In the genomic region with DNA sequence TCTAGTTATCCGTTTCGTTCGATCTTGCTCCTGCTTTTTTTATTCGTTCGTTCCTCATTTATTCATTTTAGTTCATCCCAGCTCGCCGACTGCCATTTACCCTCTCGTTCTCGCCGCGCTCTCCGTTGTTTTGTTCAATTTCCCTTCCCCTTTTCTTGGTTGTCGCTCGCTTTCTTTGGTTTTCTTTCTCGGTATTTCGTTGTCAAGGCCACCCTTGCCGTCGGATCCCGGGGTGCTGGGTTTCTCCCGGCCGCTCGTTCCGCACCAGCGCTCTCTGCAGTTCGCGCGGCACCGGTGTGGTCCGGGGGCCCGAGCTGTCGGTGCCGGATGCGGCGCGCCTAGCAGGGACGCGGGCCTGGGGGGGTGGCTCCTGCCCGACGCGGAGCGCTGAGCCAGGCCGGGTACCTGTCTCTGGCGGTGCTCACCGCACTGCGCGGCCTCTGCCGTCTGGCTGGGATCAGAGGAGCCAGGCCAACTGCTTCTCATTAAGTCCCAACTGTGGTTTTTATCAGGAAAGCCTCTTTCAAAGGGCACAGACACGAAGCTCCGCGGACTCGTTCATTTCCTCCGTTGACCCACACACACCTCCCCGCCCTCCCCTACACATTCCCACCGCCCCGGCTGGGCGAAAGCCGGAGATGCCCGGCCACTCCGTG, we compare ENCODE assay signal across 11 cellular contexts. TPM values are rescaled to one million over a fixed set of nuclear protein-coding genes. Genes with fewer than 3 reads are reported as not detected.
DNase-seq lines count a peak whose midpoint lies in the region; FAIRE-seq and TF ChIP-seq lines count a peak whose summit lies in the region.
"Had no signal": no experiment of that assay in that cellular context is flagged by ENCODE, and none has a peak within 500 bp of the region (broad histone marks: within the 10 kb centered on the region; RNA-seq: fewer than 3 reads in every experiment).

No MANE protein-coding gene starts in this region.

- H2BK12ac ChIP-seq in H1 (ENCODE audit: low read depth, low read length), result 0 out of 2 replicates have a peak overlapping the region, but pooled peaks have one; percentile 27

- no peaks in the 10 kb centered on the region; a peak in 1 of 4 replicates for H3K9me3 ChIP-seq in H1 (ENCODE audit: insufficient read depth in 2 of 2, low read depth in 1 of 2, low read length in 1 of 2)
- H3K9me3 ChIP-seq in neural progenitor cell (ENCODE audit: low read depth), result no peaks in the 10 kb centered on the region
- H3K9me3 ChIP-seq: Peyer's patch had no signal

- H3K4ac ChIP-seq in H1 (replicated peaks; ENCODE audit: insufficient read length, low read depth, low read length), result no peak overlapping the region

- H3K4me3 Mint-ChIP-seq in T-helper 2 cell treated with Interferon-gamma antibody and Interleukin-4, amounts not matched to agents 5 μg/mL and 100 μg/mL, for 36 hours, result peak overlapping the region; percentile 40
- H3K4me3 Mint-ChIP-seq in neural progenitor cell, result peak overlapping the region; percentile 15

- H3K4me2 ChIP-seq in H1 (ENCODE audit: insufficient read depth in 1 of 2, low read depth in 2 of 2, low read length in 2 of 2) (peak overlapping the region; percentile 62 to 71), neural progenitor cell (peak overlapping the region; percentile 88)

- H4K5ac ChIP-seq in H1 (ENCODE audit: insufficient read length, low read depth, low read length), result no peak overlapping the region

- CTCF ChIA-PET in H1 (lab: Charles Lee; ENCODE audit: partially characterized antibody), result interaction anchor here (1.1 to 52.4 kb wide), 3 partner anchors 15 to 291 kb away, joined by 3 to 1450 read pairs (median 1450); partner anchors contain the start of genes ALX3 and STRIP1

- H4K91ac ChIP-seq in H1 (replicated peaks; ENCODE audit: insufficient read length, low read length), result no peak overlapping the region

- H3F3A ChIP-seq in neural progenitor cell (ENCODE audit: low read depth), result peaks cover 14% of the 10 kb centered on the region

- H3K27me3 ChIP-seq in H1 (replicated peaks in 1 of 4; ENCODE audit: control insufficient read depth in 3 of 4, extremely low read depth in 1 of 4, insufficient read depth in 3 of 4, low read length in 3 of 4) (peaks cover 62 to 93% (median 83%) of the 10 kb centered on the region in 4 experiments), neural progenitor cell (peaks cover 99% of the 10 kb centered on the region)

- H3K79me1 ChIP-seq in H1 (ENCODE audit: low read depth, low read length), result no peaks in the 10 kb centered on the region

- no peak overlapping the region for H2AK5ac ChIP-seq in H1 (ENCODE audit: low read depth, low read length)

- H3K9me3 Mint-ChIP-seq in T-helper 2 cell treated with Interferon-gamma antibody and Interleukin-4, amounts not matched to agents 5 μg/mL and 100 μg/mL, for 36 hours, result no peaks in the 10 kb centered on the region
- H3K9me3 Mint-ChIP-seq in neural progenitor cell, result no peaks in the 10 kb centered on the region

- no peak overlapping the region for H2BK120ac ChIP-seq in H1 (replicated peaks; ENCODE audit: low read depth, low read length)

- H4K20me1 ChIP-seq in H1 (replicated peaks in 1 of 2; ENCODE audit: control insufficient read depth in 1 of 2, insufficient read depth in 2 of 2, low read length in 2 of 2), result peaks cover 7 to 10% of the 10 kb centered on the region in 2 experiments
- H4K20me1 ChIP-seq in neural progenitor cell (ENCODE audit: low read depth), result peaks cover 66% of the 10 kb centered on the region

- POLR2A ChIA-PET in H1 (lab: Charles Lee; ENCODE audit: partially characterized antibody), result interaction anchor here (1.0 to 2.5 kb wide), 7 partner anchors 9 to 277 kb away, joined by 3 to 11 read pairs (median 5); no protein-coding TSS in a partner anchor

- H2BK20ac ChIP-seq in H1 (ENCODE audit: low read length), result no peak overlapping the region

- no peak for TF ChIP-seq POLR2A in H1 (IDR thresholded peaks at IDR 0.05; ENCODE audit: control extremely low read depth in 1 of 2, low read depth in 2 of 2, low read length in 2 of 2)

- no peak overlapping the region for H2AFZ ChIP-seq in H1 (ENCODE audit: low read length)
- H2AFZ ChIP-seq in neural progenitor cell (replicated peaks), result no peak overlapping the region

- peaks cover 7% of the 10 kb centered on the region for H3K4me1 Mint-ChIP-seq in T-helper 2 cell treated with Interferon-gamma antibody and Interleukin-4, amounts not matched to agents 5 μg/mL and 100 μg/mL, for 36 hours (ENCODE audit: low read depth)
- peaks cover 7% of the 10 kb centered on the region for H3K4me1 Mint-ChIP-seq in neural progenitor cell

- WGBS in H1 (ENCODE audit: extremely low coverage in 1 of 2, insufficient coverage in 1 of 2, insufficient read length in 1 of 2, insufficient replicate concordance in 2 of 2, low coverage in 1 of 2, low lambda C conversion rate in 2 of 2, missing lambda C conversion rate in 1 of 2), 2 experiments, result 3% methylated on average over 37 of the region's 59 CpGs; no CpG with 5 or more reads in 1 of the 2 experiments

- H3K36me3 ChIP-seq in H1 (ENCODE audit: control insufficient read depth in 2 of 4, insufficient read depth in 4 of 4, low read length in 3 of 4), result peaks cover 0 to 8% (median 0%) of the 10 kb centered on the region in 4 experiments; a peak in 3 of 8 replicates
- H3K36me3 ChIP-seq in neural progenitor cell, result no peaks in the 10 kb centered on the region
- H3K36me3 ChIP-seq: Peyer's patch had no signal

- peaks cover 7% of the 10 kb centered on the region; the same call in 1 of the 2 replicates for H3K23me2 ChIP-seq in H1 (ENCODE audit: low read depth, low read length)

- H3K36me3 Mint-ChIP-seq in T-helper 2 cell treated with Interferon-gamma antibody and Interleukin-4, amounts not matched to agents 5 μg/mL and 100 μg/mL, for 36 hours (ENCODE audit: low read depth), result no peaks in the 10 kb centered on the region
- no peaks in the 10 kb centered on the region for H3K36me3 Mint-ChIP-seq in neural progenitor cell

- no peak overlapping the region for H3K56ac ChIP-seq in H1 (replicated peaks; ENCODE audit: insufficient read length, low read depth, low read length)

- H3K14ac ChIP-seq in H1 (ENCODE audit: insufficient read length), result no peak overlapping the region

- no peak overlapping the region for H2BK5ac ChIP-seq in H1 (ENCODE audit: low read depth, low read length)

- H3K23ac ChIP-seq in H1 (ENCODE audit: insufficient read length), result no peak overlapping the region

- peaks cover 3 to 31% (median 15%) of the 10 kb centered on the region in 4 experiments; a peak in 6 of 7 replicates for H3K4me1 ChIP-seq in H1 (replicated peaks in 1 of 4; ENCODE audit: control insufficient read depth in 3 of 4, insufficient read depth in 4 of 4, low read length in 3 of 4)
- peaks cover 9% of the 10 kb centered on the region for H3K4me1 ChIP-seq in neural progenitor cell

- DNase-seq in GM19239 (ENCODE audit: insufficient read length, low spot score), result no peak
- no peak for DNase-seq in T-helper 2 cell treated with Interferon-gamma antibody and Interleukin-4, amounts not matched to agents 5 μg/mL and 100 μg/mL, for 36 hours (ENCODE audit: low spot score)
- DNase-seq in H1 (ENCODE audit: low read depth in 1 of 2, low spot score in 2 of 2), result peak in 1 of 2 experiments; percentile 66
- DNase-seq in neural progenitor cell (ENCODE audit: low spot score), result peak; percentile 75
- DNase-seq in kidney glomerular epithelial cell (lab: John Stamatoyannopoulos, UW), result no peak
- no peak for DNase-seq in NCI-H2029 treated with DMSO at 0.1 percent for 48 hours (lab: John Stamatoyannopoulos, UW)
- DNase-seq in KG1 (lab: John Stamatoyannopoulos, UW), result no peak
- no peak for DNase-seq in GF-D8 (lab: John Stamatoyannopoulos, UW)
- DNase-seq: Peyer's patch had no signal

- H3K9ac ChIP-seq in H1 (replicated peaks in 1 of 4; ENCODE audit: extremely low read depth in 1 of 4, low read depth in 3 of 4, low read length in 3 of 4), result no peak overlapping the region
- no peak overlapping the region for H3K9ac ChIP-seq in neural progenitor cell

- TF ChIP-seq RAD21 in H1 (IDR thresholded peaks at IDR 0.05 in 1 of 2, conservative IDR thresholded peaks at IDR 0.05 in 1 of 2; ENCODE audit: low read depth in 2 of 2, low read length in 2 of 2), result no peak

- H4K8ac ChIP-seq in H1 (ENCODE audit: extremely low read depth, insufficient read depth, low read length), result no peak overlapping the region; the same call in 1 of the 2 replicates

- H3K27me3 Mint-ChIP-seq in T-helper 2 cell treated with Interferon-gamma antibody and Interleukin-4, amounts not matched to agents 5 μg/mL and 100 μg/mL, for 36 hours (ENCODE audit: low read depth), result peaks cover 69% of the 10 kb centered on the region
- H3K27me3 Mint-ChIP-seq in neural progenitor cell (ENCODE audit: insufficient read depth, low read depth), result peaks cover 68% of the 10 kb centered on the region

- peak overlapping the region; percentile 70 for H3K27ac Mint-ChIP-seq in T-helper 2 cell treated with Interferon-gamma antibody and Interleukin-4, amounts not matched to agents 5 μg/mL and 100 μg/mL, for 36 hours
- H3K27ac Mint-ChIP-seq in neural progenitor cell, result no peak overlapping the region

- no peak for TF ChIP-seq EP300 in H1 (IDR thresholded peaks at IDR 0.05; ENCODE audit: borderline replicate concordance in 1 of 2, low read depth in 2 of 2, low read length in 2 of 2)

- peak; percentile 8 for FAIRE-seq in GM19239 (lab: Jason Lieb, UNC)
- no peak for FAIRE-seq in H1 (lab: Jason Lieb, UNC)

- H3K79me2 ChIP-seq in H1 (ENCODE audit: control insufficient read depth in 1 of 2, insufficient read depth in 2 of 2, low read length in 2 of 2), result no peaks in the 10 kb centered on the region
- H3K79me2 ChIP-seq in neural progenitor cell (ENCODE audit: low read depth), result no peaks in the 10 kb centered on the region

- no peak for TF ChIP-seq CTCF in H1 (IDR thresholded peaks at IDR 0.05; ENCODE audit: control extremely low read depth in 1 of 3, insufficient read depth in 1 of 3, low read depth in 1 of 3, low read length in 3 of 3)
- no peak for TF ChIP-seq CTCF in neural progenitor cell (IDR thresholded peaks at IDR 0.05)

- H2BK15ac ChIP-seq in H1 (ENCODE audit: low read length), result no peak overlapping the region

- peak overlapping the region in 2 of 4 experiments; percentile 43 to 56; a peak in 5 of 8 replicates for H3K4me3 ChIP-seq in H1 (ENCODE audit: extremely low read depth in 1 of 4, insufficient read depth in 2 of 4, low read depth in 3 of 4, low read length in 4 of 4)
- no peak overlapping the region for H3K4me3 ChIP-seq in neural progenitor cell

- H3K18ac ChIP-seq in H1 (ENCODE audit: extremely low read depth, low read length), result no peak overlapping the region; the same call in 1 of the 2 replicates

- H3K27ac ChIP-seq in H1 (ENCODE audit: low read depth, low read length) (no peak overlapping the region), neural progenitor cell (no peak overlapping the region)
- H3K27ac ChIP-seq: epithelial cell of prostate, Peyer's patch had no signal

RNA-seq across cellular contexts. Expression of gene ALX3, which starts 1.7 kb away (rescaled TPM):
- total RNA-seq in H1 (2021; fragmentation: NEBNext Ultra II Directional; extraction: Animal tissue kit (Norgen Biotek cat#: 25700)), result not detected in 2 replicates
- polyA plus RNA-seq in H1 (2011; rRNA removed), result 0.06 and 0.20 TPM in 2 replicates
- polyA plus RNA-seq in H1 (2011; cell fraction: cytosol; rRNA removed), result 0.05 TPM
- polyA plus RNA-seq in H1 (2011; cell fraction: nucleus; rRNA removed), result not detected
- 0.10 to 0.12 TPM in 2 of 4 replicates, not detected in the others for polyA plus RNA-seq in H1 (2012, experiment 1 of 2)
- not detected for polyA plus RNA-seq in H1 (2012, experiment 2 of 2)
- 0.02 TPM for polyA plus RNA-seq in H1 (2013, experiment 1 of 2)
- polyA plus RNA-seq in H1 (2013, experiment 2 of 2), result 0.07 TPM
- not detected in 2 replicates for polyA minus RNA-seq in H1 (2011; rRNA and poly(A)+ RNA removed)
- not detected for polyA minus RNA-seq in H1 (2011; cell fraction: cytosol; rRNA and poly(A)+ RNA removed)
- polyA minus RNA-seq in H1 (2011; cell fraction: nucleus; rRNA and poly(A)+ RNA removed), result not detected
- total RNA-seq in neural progenitor cell (ENCODE audit: low replicate concordance), result 1.1 TPM in 1 of 2 replicates, not detected in the other
- total RNA-seq: MCF 10A, Peyer's patch had no signal

RNA-seq across cellular contexts. Expression of gene STRIP1, which starts 34.4 kb away (rescaled TPM):
- total RNA-seq in H1 (2021; fragmentation: NEBNext Ultra II Directional; extraction: Animal tissue kit (Norgen Biotek cat#: 25700)), result 45.1 and 45.6 TPM in 2 replicates
- 21.3 and 23.7 TPM in 2 replicates for polyA plus RNA-seq in H1 (2011; rRNA removed)
- polyA plus RNA-seq in H1 (2011; cell fraction: cytosol; rRNA removed), result 31.9 TPM
- polyA plus RNA-seq in H1 (2011; cell fraction: nucleus; rRNA removed), result 115 TPM
- 31.9 to 37.5 TPM (median 34.3 TPM) in 4 replicates for polyA plus RNA-seq in H1 (2012, experiment 1 of 2)
- 15.7 TPM for polyA plus RNA-seq in H1 (2012, experiment 2 of 2)
- polyA plus RNA-seq in H1 (2013, experiment 1 of 2), result 24.5 TPM
- 23.5 TPM for polyA plus RNA-seq in H1 (2013, experiment 2 of 2)
- 75.4 and 77.6 TPM in 2 replicates for polyA minus RNA-seq in H1 (2011; rRNA and poly(A)+ RNA removed)
- polyA minus RNA-seq in H1 (2011; cell fraction: cytosol; rRNA and poly(A)+ RNA removed), result 26.4 TPM
- 81.9 TPM for polyA minus RNA-seq in H1 (2011; cell fraction: nucleus; rRNA and poly(A)+ RNA removed)
- 55.0 and 67.5 TPM in 2 replicates for total RNA-seq in neural progenitor cell (ENCODE audit: low replicate concordance)

RNA-seq across cellular contexts. Expression of gene UBL4B, which starts 43.5 kb away (rescaled TPM):
- total RNA-seq in H1 (2021; fragmentation: NEBNext Ultra II Directional; extraction: Animal tissue kit (Norgen Biotek cat#: 25700)), result not detected in 2 replicates
- polyA plus RNA-seq in H1 (2011; rRNA removed), result 0.06 and 0.11 TPM in 2 replicates
- polyA plus RNA-seq in H1 (2011; cell fraction: cytosol; rRNA removed), result 0.14 TPM
- polyA plus RNA-seq in H1 (2011; cell fraction: nucleus; rRNA removed), result 0.14 TPM
- not detected in 4 replicates for polyA plus RNA-seq in H1 (2012, experiment 1 of 2)
- not detected for polyA plus RNA-seq in H1 (2012, experiment 2 of 2)
- not detected for polyA plus RNA-seq in H1 (2013, experiment 1 of 2)
- polyA plus RNA-seq in H1 (2013, experiment 2 of 2), result not detected
- polyA minus RNA-seq in H1 (2011; rRNA and poly(A)+ RNA removed), result not detected in 2 replicates
- not detected for polyA minus RNA-seq in H1 (2011; cell fraction: cytosol; rRNA and poly(A)+ RNA removed)
- not detected for polyA minus RNA-seq in H1 (2011; cell fraction: nucleus; rRNA and poly(A)+ RNA removed)
- total RNA-seq in neural progenitor cell (ENCODE audit: low replicate concordance), result not detected in 2 replicates
- total RNA-seq: MCF 10A, Peyer's patch had no signal
